ENCODE assay signal across 4 cellular contexts in the genomic region with DNA sequence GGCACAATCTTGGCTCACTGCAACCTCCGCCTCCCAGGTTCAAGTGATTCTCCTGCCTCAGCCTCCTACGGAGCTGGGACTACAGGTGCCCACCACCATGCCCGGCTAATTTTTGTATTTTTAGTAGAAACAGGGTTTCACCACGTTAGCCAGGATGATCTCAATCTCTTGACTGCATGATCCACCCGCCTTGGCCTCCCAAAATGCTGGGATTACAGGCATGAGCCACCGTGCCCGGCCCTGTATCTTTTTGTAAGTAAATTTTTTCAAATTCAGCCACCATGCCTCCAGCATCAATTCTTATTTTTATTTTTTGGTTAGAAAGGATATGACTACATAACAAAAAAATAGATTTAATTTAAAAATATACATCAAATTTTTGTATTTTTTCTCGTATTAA. TPM values are rescaled to one million over a fixed set of nuclear protein-coding genes. Genes with fewer than 3 reads are reported as not detected.
"Had no signal": no experiment of that assay in that cellular context is flagged by ENCODE, and none has a peak within 500 bp of the region (broad histone marks: within the 10 kb centered on the region; RNA-seq: fewer than 3 reads in every experiment).

No MANE protein-coding gene starts in this region.

RNA-seq across cellular contexts. Expression of gene DKK2, which starts 36.7 kb away (rescaled TPM):
- total RNA-seq: dermis blood vessel endothelial cell, dermis microvascular lymphatic vessel endothelial cell, endodermal cell, esophagus mucosa had no signal
